ENCODE assay signal across 8 cellular contexts in the genomic region with DNA sequence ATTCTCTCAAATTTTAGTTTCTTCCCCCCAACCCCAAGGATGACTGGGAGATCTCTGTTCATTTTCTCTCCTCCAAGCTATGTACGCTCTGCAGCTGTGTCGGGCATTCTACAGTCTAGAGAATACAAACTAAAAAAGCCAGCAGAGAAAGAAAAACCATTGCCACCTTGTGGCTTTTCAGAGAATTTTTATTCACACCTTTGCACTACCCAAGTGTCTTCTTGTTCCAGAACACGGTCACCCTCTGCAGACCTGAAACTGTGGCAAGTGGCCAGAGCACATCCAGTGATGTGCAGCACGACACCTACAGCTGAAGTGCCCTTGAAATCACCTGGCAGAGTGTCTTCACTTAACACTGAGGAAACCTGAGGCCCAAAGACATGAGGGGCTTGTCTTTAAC.
DNase-seq lines count a peak whose midpoint lies in the region; ATAC-seq, FAIRE-seq and TF ChIP-seq lines count a peak whose summit lies in the region.

No MANE protein-coding gene starts in this region.

- no peaks in the 10 kb centered on the region for H3K4me1 ChIP-seq in mesendoderm (ENCODE audit: control insufficient read depth, low read depth, low read length)

- H3K56ac ChIP-seq in mesendoderm (ENCODE audit: low read length) = no peak overlapping the region

- H2AK5ac ChIP-seq in mesendoderm (ENCODE audit: low read length) = no peak overlapping the region

- H3K27me3 Mint-ChIP-seq in activated naive CD4-positive, alpha-beta T cell treated with anti-CD3 and anti-CD28 coated beads for 36 hours (ENCODE audit: low read depth) = no peaks in the 10 kb centered on the region

- no peaks in the 10 kb centered on the region for H3K79me2 ChIP-seq in mesendoderm (ENCODE audit: control insufficient read depth, insufficient read depth, low read length)

- WGBS in mesendoderm (ENCODE audit: extremely low coverage, insufficient coverage, low lambda C conversion rate) = no CpG with 5 or more reads among the region's 4 CpGs

- TF ChIP-seq CTCF in bronchial epithelial cell (IDR thresholded peaks at IDR 0.05; ENCODE audit: insufficient read depth, low read length, severe bottlenecking) = peak; percentile 48

- no peak overlapping the region for H3K4me3 Mint-ChIP-seq in activated naive CD4-positive, alpha-beta T cell treated with anti-CD3 and anti-CD28 coated beads for 36 hours

- no peak overlapping the region for H4K5ac ChIP-seq in mesendoderm (ENCODE audit: low read length)

- H3K36me3 Mint-ChIP-seq in activated naive CD4-positive, alpha-beta T cell treated with anti-CD3 and anti-CD28 coated beads for 36 hours (ENCODE audit: low read depth) = peaks cover 10% of the 10 kb centered on the region

- CTCF ChIA-PET in activated naive CD4-positive, alpha-beta T cell treated with anti-CD3 and anti-CD28 coated beads for 36 hours (lab: Charles Lee) = interaction anchor here (0.6 to 1.1 kb wide), 4 partner anchors 9 to 69 kb away, joined by 3 read pairs; no protein-coding TSS in a partner anchor

- DNase-seq in activated naive CD4-positive, alpha-beta T cell treated with anti-CD3 and anti-CD28 coated beads for 36 hours = peak; percentile 6
- DNase-seq in activated naive CD4-positive, alpha-beta T cell treated with anti-CD3 and anti-CD28 coated beads, Interleukin-2, amount 50 U/mL, for 16 hours = no peak
- DNase-seq in NCI-H1694 treated with DMSO at 0.1 percent for 48 hours (lab: John Stamatoyannopoulos, UW) = peak; percentile 34
- no peak for DNase-seq in bronchial epithelial cell (ENCODE audit: low read depth)
- DNase-seq in mesendoderm = peak; percentile 43

- no peak overlapping the region for H3K4ac ChIP-seq in mesendoderm (ENCODE audit: low read depth, low read length)

- FAIRE-seq in bronchial epithelial cell (lab: Jason Lieb, UNC) = no peak

- ATAC-seq in HG02970 (IDR thresholded peaks at IDR 0.05; ENCODE audit: low FRiP score, unreplicated experiment) = no peak
- no peak for ATAC-seq in HG03442 (IDR thresholded peaks at IDR 0.05; ENCODE audit: unreplicated experiment)
- ATAC-seq in HG03521 (IDR thresholded peaks at IDR 0.05; ENCODE audit: unreplicated experiment) = no peak

- H3K9me3 Mint-ChIP-seq in activated naive CD4-positive, alpha-beta T cell treated with anti-CD3 and anti-CD28 coated beads for 36 hours = no peaks in the 10 kb centered on the region

- H3K36me3 ChIP-seq in bronchial epithelial cell (ENCODE audit: control insufficient read depth, insufficient read depth, low read length) (no peaks in the 10 kb centered on the region), mesendoderm (ENCODE audit: control insufficient read depth, insufficient read depth, low read length) (no peaks in the 10 kb centered on the region)

- H2BK120ac ChIP-seq in mesendoderm (ENCODE audit: low read depth, low read length) = no peak overlapping the region

- no peak overlapping the region for H3K23ac ChIP-seq in mesendoderm (ENCODE audit: low read length)

- H3K18ac ChIP-seq in mesendoderm (ENCODE audit: low read length) = no peak overlapping the region

- no peak overlapping the region for H3K4me3 ChIP-seq in bronchial epithelial cell (ENCODE audit: low read depth, low read length)
- no peak overlapping the region for H3K4me3 ChIP-seq in mesendoderm (ENCODE audit: low read length)

- peaks cover 9% of the 10 kb centered on the region for H3K4me1 Mint-ChIP-seq in activated naive CD4-positive, alpha-beta T cell treated with anti-CD3 and anti-CD28 coated beads for 36 hours (ENCODE audit: low read depth)

- no peak overlapping the region for H3K27ac Mint-ChIP-seq in activated naive CD4-positive, alpha-beta T cell treated with anti-CD3 and anti-CD28 coated beads for 36 hours

- intact Hi-C loops in activated naive CD4-positive, alpha-beta T cell treated with anti-CD3 and anti-CD28 coated beads for 36 hours (cut with micrococcal nuclease) = loop anchor here (1.0 to 5.0 kb wide), 4 partner anchors 44 to 260 kb away; no protein-coding TSS in a partner anchor

- H2BK15ac ChIP-seq in mesendoderm (replicated peaks; ENCODE audit: low read depth) = no peak overlapping the region

- H2BK5ac ChIP-seq in mesendoderm (ENCODE audit: low read length) = no peak overlapping the region

- no peak overlapping the region for H4K8ac ChIP-seq in mesendoderm (ENCODE audit: low read depth, low read length)

- H3K9ac ChIP-seq in mesendoderm (ENCODE audit: low read length) = no peak overlapping the region

- no peak overlapping the region for H3K4me2 ChIP-seq in mesendoderm (ENCODE audit: low read length)

- H3K27me3 ChIP-seq in bronchial epithelial cell (ENCODE audit: control insufficient read depth, insufficient read depth, low read length) (no peaks in the 10 kb centered on the region), mesendoderm (ENCODE audit: insufficient read depth, low read length, poor library complexity) (no peaks in the 10 kb centered on the region)

- H3K79me1 ChIP-seq in mesendoderm (ENCODE audit: low read length) = no peaks in the 10 kb centered on the region

- H3K27ac ChIP-seq in mesendoderm (ENCODE audit: low read depth, low read length) = no peak overlapping the region

Comparison
In these comparisons a context has a peak if more than half of its experiments do, and no peak if none do; other contexts are left out.
1. DNase-seq: peak in activated naive CD4-positive, alpha-beta T cell treated with anti-CD3 and anti-CD28 coated beads for 36 hours (single experiment), NCI-H1694 treated with DMSO at 0.1 percent for 48 hours (single experiment) and mesendoderm (single experiment); none in activated naive CD4-positive, alpha-beta T cell treated with anti-CD3 and anti-CD28 coated beads, Interleukin-2, amount 50 U/mL, for 16 hours (single experiment) and bronchial epithelial cell (single experiment).